In the genomic region with DNA sequence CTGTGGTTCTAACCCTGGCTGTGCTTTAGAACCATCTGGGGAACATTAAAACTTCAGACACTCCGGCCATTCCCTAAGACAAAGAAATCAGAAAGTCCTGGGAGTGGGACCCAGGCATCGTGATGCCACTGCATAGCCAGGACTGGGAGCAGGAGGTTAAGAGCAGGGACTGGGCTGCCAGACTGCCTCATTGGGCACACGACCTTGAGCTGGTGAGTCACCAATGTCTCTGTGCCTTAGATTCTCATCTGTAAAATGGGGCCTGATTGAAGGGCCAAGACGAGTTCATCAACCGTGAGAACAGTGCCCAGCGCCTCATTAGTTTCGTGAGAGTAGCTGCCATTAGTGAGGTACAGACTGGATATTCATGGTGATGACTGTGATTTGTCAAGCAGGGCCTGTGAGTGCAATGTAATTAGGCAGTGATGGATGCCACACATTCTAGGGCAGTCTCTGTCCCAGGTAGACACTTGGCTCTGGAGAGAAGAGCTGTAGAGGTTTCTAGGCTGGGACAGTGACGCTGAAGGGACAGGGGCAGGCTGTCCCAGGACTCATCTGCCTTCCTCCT, we compare ENCODE assay signal across 19 cellular contexts.
A peak's percentile ranks its signal among the peaks of the same experiment; 100 is the strongest.
DNase-seq lines count a peak whose midpoint lies in the region; ATAC-seq, FAIRE-seq and TF ChIP-seq lines count a peak whose summit lies in the region.
"Had no signal": no experiment of that assay in that cellular context is flagged by ENCODE, and none has a peak within 500 bp of the region (broad histone marks: within the 10 kb centered on the region; RNA-seq: fewer than 3 reads in every experiment).

No MANE protein-coding gene starts in this region.

- H3K4me3 ChIP-seq in IMR-90 (ENCODE audit: insufficient read depth, low read depth, low read length) (no peak overlapping the region), H1 (ENCODE audit: extremely low read depth in 1 of 4, insufficient read depth in 2 of 4, low read depth in 3 of 4, low read length in 4 of 4) (no peak overlapping the region), muscle layer of duodenum (ENCODE audit: low read depth in 1 of 2, low read length in 2 of 2) (no peak overlapping the region), stomach (no peak overlapping the region), mesenchymal stem cell (ENCODE audit: insufficient read depth in 1 of 2, low read depth in 1 of 2, low read length in 2 of 2) (no peak overlapping the region)
- H3K4me3 ChIP-seq: testis had no signal

- TF ChIP-seq POLR2A in IMR-90 (IDR thresholded peaks at IDR 0.05; ENCODE audit: low read depth, low read length): no peak
- no peak for TF ChIP-seq POLR2A in H1 (IDR thresholded peaks at IDR 0.05; ENCODE audit: control extremely low read depth in 1 of 2, low read depth in 2 of 2, low read length in 2 of 2)
- no peak for TF ChIP-seq POLR2A in stomach (IDR thresholded peaks at IDR 0.05)

- H3K14ac ChIP-seq in IMR-90 (replicated peaks; ENCODE audit: low read depth, low read length) (no peak overlapping the region), H1 (ENCODE audit: insufficient read length) (no peak overlapping the region), mesenchymal stem cell (ENCODE audit: low read length in 2 of 2) (no peak overlapping the region)

- dilution Hi-C loops in IMR-90 (cut with HindIII; ENCODE audit: low sequenced_read_pairs, unreplicated experiment): no loop called here

- H3K36me3 ChIP-seq in IMR-90 (ENCODE audit: control insufficient read depth, insufficient read depth, low read length): no peaks in the 10 kb centered on the region
- H3K36me3 ChIP-seq in H1 (ENCODE audit: control insufficient read depth in 2 of 4, insufficient read depth in 4 of 4, low read length in 3 of 4): no peaks in the 10 kb centered on the region
- no peaks in the 10 kb centered on the region for H3K36me3 ChIP-seq in muscle layer of duodenum (ENCODE audit: control insufficient read depth in 1 of 2, insufficient read depth in 2 of 2, low read length in 2 of 2)
- H3K36me3 ChIP-seq in stomach: peaks cover 0 to 20% (median 0%) of the 10 kb centered on the region in 4 donors
- H3K36me3 ChIP-seq in mesenchymal stem cell (ENCODE audit: control insufficient read depth in 1 of 2, insufficient read depth in 2 of 2, low read depth in 1 of 2, low read length in 2 of 2): no peaks in the 10 kb centered on the region

- H4K20me1 ChIP-seq in IMR-90 (ENCODE audit: insufficient read depth, low read length) (no peaks in the 10 kb centered on the region), H1 (replicated peaks in 1 of 2; ENCODE audit: control insufficient read depth in 1 of 2, insufficient read depth in 2 of 2, low read length in 2 of 2) (no peaks in the 10 kb centered on the region)

- peak overlapping the region; percentile 62; the same call in 1 of the 2 replicates for H4K5ac ChIP-seq in IMR-90 (ENCODE audit: low read depth, low read length)
- H4K5ac ChIP-seq in H1 (ENCODE audit: insufficient read length, low read depth, low read length): no peak overlapping the region

- H4K8ac ChIP-seq in IMR-90 (ENCODE audit: low read depth in 2 of 2, low read length in 2 of 2) (0 out of 4 replicates have a peak overlapping the region, but pooled peaks of 1 of the 2 experiments have one; percentile 16), H1 (ENCODE audit: extremely low read depth, insufficient read depth, low read length) (peak overlapping the region; percentile 41; the same call in 1 of the 2 replicates), mesenchymal stem cell (ENCODE audit: low read length) (no peak overlapping the region)

- H3K79me1 ChIP-seq in IMR-90 (ENCODE audit: low read depth in 1 of 2, low read length in 2 of 2) (no peaks in the 10 kb centered on the region), H1 (ENCODE audit: low read depth, low read length) (no peaks in the 10 kb centered on the region), mesenchymal stem cell (replicated peaks; ENCODE audit: low read length, poor library complexity, severe bottlenecking) (no peaks in the 10 kb centered on the region)

- H3K27me3 ChIP-seq in IMR-90 (ENCODE audit: control insufficient read depth, insufficient read depth, low read length): no peaks in the 10 kb centered on the region; the same call in 1 of the 2 replicates
- H3K27me3 ChIP-seq in H1 (replicated peaks in 1 of 4; ENCODE audit: control insufficient read depth in 3 of 4, extremely low read depth in 1 of 4, insufficient read depth in 3 of 4, low read length in 3 of 4): no peaks in the 10 kb centered on the region
- no peaks in the 10 kb centered on the region for H3K27me3 ChIP-seq in muscle layer of duodenum (ENCODE audit: low read depth, low read length)
- H3K27me3 ChIP-seq in stomach: no peaks in the 10 kb centered on the region
- H3K27me3 ChIP-seq in mesenchymal stem cell (ENCODE audit: control insufficient read depth in 1 of 2, insufficient read depth in 1 of 2, low read length in 2 of 2): no peaks in the 10 kb centered on the region
- H3K27me3 ChIP-seq: testis had no signal

- no peak overlapping the region for H2BK5ac ChIP-seq in IMR-90 (ENCODE audit: low read depth, low read length, poor library complexity, severe bottlenecking)
- no peak overlapping the region for H2BK5ac ChIP-seq in H1 (ENCODE audit: low read depth, low read length)
- H2BK5ac ChIP-seq in mesenchymal stem cell (ENCODE audit: low read depth, low read length, poor library complexity, severe bottlenecking): no peak overlapping the region

- no peaks in the 10 kb centered on the region for H3K23me2 ChIP-seq in H1 (ENCODE audit: low read depth, low read length)

- H3K4me2 ChIP-seq in IMR-90 (ENCODE audit: low read depth, low read length): no peak overlapping the region
- no peak overlapping the region for H3K4me2 ChIP-seq in H1 (ENCODE audit: insufficient read depth in 1 of 2, low read depth in 2 of 2, low read length in 2 of 2)
- H3K4me2 ChIP-seq in mesenchymal stem cell (ENCODE audit: low read length, poor library complexity, severe bottlenecking): no peak overlapping the region

- POLR2A ChIA-PET in IMR-90 (lab: Charles Lee; ENCODE audit: unreplicated experiment) (no interaction called here), H1 (lab: Charles Lee; ENCODE audit: partially characterized antibody) (interaction anchor here (1.3 kb wide), 1 partner anchor 23 kb away, joined by 3 read pairs; no protein-coding TSS in a partner anchor)

- no peak for DNase-seq in IMR-90
- DNase-seq in H1 (ENCODE audit: low read depth in 1 of 2, low spot score in 2 of 2): no peak
- no peak for DNase-seq in stomach
- DNase-seq in head of caudate nucleus: no peak
- DNase-seq in mesenchymal stem cell: no peak
- DNase-seq in activated naive CD4-positive, alpha-beta T cell treated with anti-CD3 and anti-CD28 coated beads, Interleukin-2, amount 50 U/mL, for 16 hours: no peak
- DNase-seq: activated CD4-positive, alpha-beta memory T cell treated with anti-CD3 and anti-CD28 coated beads, Interleukin-2, amount 10 ng/mL, durations not matched to agents 7 days and 5 days; activated T-cell treated with anti-CD3 and anti-CD28 coated beads for 4 hours; amniotic stem cell; CD4-positive, alpha-beta memory T cell; effector CD4-positive, alpha-beta T cell; GF-D8; MM.1S; PC-3; retina; SHP77 treated with DMSO at 0.1 percent for 48 hours; testis had no signal

- H2AK9ac ChIP-seq in IMR-90 (replicated peaks; ENCODE audit: low read depth, low read length, poor library complexity): no peak overlapping the region

- H3K4me1 ChIP-seq in IMR-90 (ENCODE audit: control insufficient read depth, insufficient read depth, low read length): peaks cover 6% of the 10 kb centered on the region; the same call in 1 of the 2 replicates
- H3K4me1 ChIP-seq in H1 (replicated peaks in 1 of 4; ENCODE audit: control insufficient read depth in 3 of 4, insufficient read depth in 4 of 4, low read length in 3 of 4): peaks cover 0 to 15% (median 7%) of the 10 kb centered on the region in 4 experiments; a peak in 5 of 7 replicates
- H3K4me1 ChIP-seq in muscle layer of duodenum (ENCODE audit: control insufficient read depth in 1 of 2, insufficient read depth in 2 of 2, low read length in 2 of 2): peaks cover 8 to 9% of the 10 kb centered on the region in 2 donors
- H3K4me1 ChIP-seq in stomach: peaks cover 0 to 7% (median 4%) of the 10 kb centered on the region in 4 donors
- no peaks in the 10 kb centered on the region for H3K4me1 ChIP-seq in mesenchymal stem cell (ENCODE audit: control insufficient read depth, insufficient read depth, low read depth, low read length)
- H3K4me1 ChIP-seq: testis had no signal

- H2BK12ac ChIP-seq in H1 (ENCODE audit: low read depth, low read length): no peak overlapping the region
- no peak overlapping the region for H2BK12ac ChIP-seq in mesenchymal stem cell (ENCODE audit: low read length in 2 of 2)

- TF ChIP-seq EP300 in H1 (IDR thresholded peaks at IDR 0.05; ENCODE audit: borderline replicate concordance in 1 of 2, low read depth in 2 of 2, low read length in 2 of 2): no peak
- TF ChIP-seq EP300 in stomach (IDR thresholded peaks at IDR 0.05): no peak

- FAIRE-seq in H1 (lab: Jason Lieb, UNC): no peak

- ATAC-seq in IMR-90 (ENCODE audit: low read depth) (no peak), GM21360 (IDR thresholded peaks at IDR 0.05; ENCODE audit: unreplicated experiment) (no peak)
- ATAC-seq: PC-3 had no signal

- H4K91ac ChIP-seq in IMR-90 (ENCODE audit: insufficient read depth, low read depth, low read length) (no peak overlapping the region; the same call in 1 of the 2 replicates), H1 (replicated peaks; ENCODE audit: insufficient read length, low read length) (no peak overlapping the region), mesenchymal stem cell (ENCODE audit: low read length) (no peak overlapping the region)

- TF ChIP-seq CTCF in IMR-90 (conservative IDR thresholded peaks at IDR 0.05; ENCODE audit: low read depth, low read length) (no peak), H1 (IDR thresholded peaks at IDR 0.05; ENCODE audit: control extremely low read depth in 1 of 3, insufficient read depth in 1 of 3, low read depth in 1 of 3, low read length in 3 of 3) (no peak), stomach (IDR thresholded peaks at IDR 0.05) (no peak)

- in situ Hi-C loops in IMR-90 (cut with MboI; ENCODE audit: low sequenced_read_pairs): no loop called here

- no peak overlapping the region for H3K56ac ChIP-seq in IMR-90 (ENCODE audit: extremely low read depth, insufficient read depth, low read length)
- H3K56ac ChIP-seq in H1 (replicated peaks; ENCODE audit: insufficient read length, low read depth, low read length): no peak overlapping the region

- no peak overlapping the region; the same call in 1 of the 2 replicates for H2BK20ac ChIP-seq in IMR-90 (ENCODE audit: low read depth, low read length)
- no peak overlapping the region for H2BK20ac ChIP-seq in H1 (ENCODE audit: low read length)

- no peak overlapping the region; the same call in 2 of the 3 replicates for H2BK15ac ChIP-seq in IMR-90 (ENCODE audit: low read depth, low read length)
- no peak overlapping the region for H2BK15ac ChIP-seq in H1 (ENCODE audit: low read length)
- no peak overlapping the region for H2BK15ac ChIP-seq in mesenchymal stem cell (ENCODE audit: low read depth, poor library complexity, severe bottlenecking)

- peaks cover 4% of the 10 kb centered on the region; the same call in 1 of the 2 replicates for H3K9me3 ChIP-seq in IMR-90 (ENCODE audit: control insufficient read depth, insufficient read depth, low read length)
- H3K9me3 ChIP-seq in H1 (ENCODE audit: insufficient read depth in 2 of 2, low read depth in 1 of 2, low read length in 1 of 2): peaks cover 0 to 13% of the 10 kb centered on the region in 2 experiments; a peak in 2 of 4 replicates
- H3K9me3 ChIP-seq in muscle layer of duodenum (ENCODE audit: control insufficient read depth in 1 of 2, low read length in 2 of 2): peaks cover 5 to 7% of the 10 kb centered on the region in 2 donors
- peaks cover 8 to 17% (median 12%) of the 10 kb centered on the region in 4 donors for H3K9me3 ChIP-seq in stomach
- peaks cover 19% of the 10 kb centered on the region for H3K9me3 ChIP-seq in mesenchymal stem cell (ENCODE audit: control insufficient read depth, low read length)
- H3K9me3 ChIP-seq: testis had no signal

- CTCF ChIA-PET in IMR-90 (lab: Yijun Ruan, JAX): no interaction called here
- CTCF ChIA-PET in H1 (lab: Charles Lee; ENCODE audit: partially characterized antibody): interaction anchor here (0.6 to 1.6 kb wide), 6 partner anchors 11 to 220 kb away, joined by 3 to 6 read pairs (median 3); no protein-coding TSS in a partner anchor

- no peak overlapping the region for H2AFZ ChIP-seq in IMR-90 (replicated peaks; ENCODE audit: low read length, poor library complexity)
- no peak overlapping the region; the same call in 1 of the 2 replicates for H2AFZ ChIP-seq in H1 (ENCODE audit: low read length)
- no peak overlapping the region for H2AFZ ChIP-seq in mesenchymal stem cell (ENCODE audit: low read depth, low read length)

- no TSS peak for BruUV-seq in IMR-90 (replicated peaks; lab: Mats Ljungman, UMichigan)

- H3K9ac ChIP-seq in IMR-90 (ENCODE audit: low read depth, low read length) (peak overlapping the region; percentile 5; the same call in 1 of the 2 replicates), H1 (replicated peaks in 1 of 4; ENCODE audit: extremely low read depth in 1 of 4, low read depth in 3 of 4, low read length in 3 of 4) (no peak overlapping the region), mesenchymal stem cell (ENCODE audit: low read length) (no peak overlapping the region)

- no peak overlapping the region for H3K23ac ChIP-seq in IMR-90 (ENCODE audit: low read depth, low read length)
- no peak overlapping the region for H3K23ac ChIP-seq in H1 (ENCODE audit: insufficient read length)
- H3K23ac ChIP-seq in mesenchymal stem cell (ENCODE audit: low read length in 2 of 2): no peak overlapping the region

- no peaks in the 10 kb centered on the region for H3K9me1 ChIP-seq in IMR-90 (ENCODE audit: insufficient read depth, low read length)

- H2BK120ac ChIP-seq in IMR-90 (ENCODE audit: low read depth, low read length): no peak overlapping the region
- H2BK120ac ChIP-seq in H1 (replicated peaks; ENCODE audit: low read depth, low read length): no peak overlapping the region
- H2BK120ac ChIP-seq in mesenchymal stem cell (ENCODE audit: low read depth, low read length): no peak overlapping the region

- H3K27ac ChIP-seq in IMR-90 (ENCODE audit: insufficient read depth, low read length): peak overlapping the region; percentile 79; the same call in 1 of the 2 replicates
- no peak overlapping the region for H3K27ac ChIP-seq in H1 (ENCODE audit: low read depth, low read length)
- H3K27ac ChIP-seq in muscle layer of duodenum (ENCODE audit: low read length): peak overlapping the region; percentile 50
- H3K27ac ChIP-seq in stomach: peak overlapping the region in 3 of 5 donors; percentile 53 to 67 (median 54)
- no peak overlapping the region for H3K27ac ChIP-seq in mesenchymal stem cell (ENCODE audit: low read length, poor library complexity, severe bottlenecking)
- H3K27ac ChIP-seq: testis had no signal

- intact Hi-C loops in IMR-90 (cut with micrococcal nuclease): loop anchor here (10.0 kb wide), 1 partner anchor 57 kb away; no protein-coding TSS in a partner anchor
- intact Hi-C loops in stomach (cut with DNase I; ENCODE audit: low total_unique reads): no loop called here
- intact Hi-C loops in head of caudate nucleus (cut with DNase I): no loop called here

- no peak overlapping the region for H3K4ac ChIP-seq in IMR-90 (ENCODE audit: low read depth, low read length)
- H3K4ac ChIP-seq in H1 (replicated peaks; ENCODE audit: insufficient read length, low read depth, low read length): no peak overlapping the region
- no peak overlapping the region for H3K4ac ChIP-seq in mesenchymal stem cell (ENCODE audit: low read depth in 1 of 2, low read length in 2 of 2)

- H2AK5ac ChIP-seq in IMR-90 (ENCODE audit: low read depth, low read length): peak overlapping the region; percentile 20; the same call in 1 of the 2 replicates
- no peak overlapping the region; the same call in 1 of the 2 replicates for H2AK5ac ChIP-seq in H1 (ENCODE audit: low read depth, low read length)
- H2AK5ac ChIP-seq in mesenchymal stem cell (ENCODE audit: low read length, severe bottlenecking): no peak overlapping the region

- WGBS in IMR-90 (ENCODE audit: extremely low coverage in 2 of 2, insufficient read length in 1 of 2), 2 experiments: 72% methylated on average over 6 of the region's 8 CpGs; no CpG with 5 or more reads in 1 of the 2 experiments
- 87% methylated on average over 8 of the region's 8 CpGs; no CpG with 5 or more reads in 1 of the 2 experiments for WGBS in H1 (ENCODE audit: extremely low coverage in 1 of 2, insufficient coverage in 1 of 2, insufficient read length in 1 of 2, insufficient replicate concordance in 2 of 2, low coverage in 1 of 2, low lambda C conversion rate in 2 of 2, missing lambda C conversion rate in 1 of 2), 2 experiments
- 80 to 94% (median 87%) methylated on average over 7 to 8 of the region's 8 CpGs for WGBS in stomach, 5 donors
- 78% methylated on average over 8 of the region's 8 CpGs for WGBS in mesenchymal stem cell

- no peak for TF ChIP-seq RAD21 in IMR-90 (IDR thresholded peaks at IDR 0.05; ENCODE audit: low read length)
- TF ChIP-seq RAD21 in H1 (IDR thresholded peaks at IDR 0.05 in 1 of 2, conservative IDR thresholded peaks at IDR 0.05 in 1 of 2; ENCODE audit: low read depth in 2 of 2, low read length in 2 of 2): no peak

- H3K18ac ChIP-seq in IMR-90 (ENCODE audit: low read depth, low read length) (peak overlapping the region; percentile 59; the same call in 1 of the 2 replicates), H1 (ENCODE audit: extremely low read depth, low read length) (no peak overlapping the region), mesenchymal stem cell (ENCODE audit: low read depth in 1 of 2, low read length in 2 of 2) (no peak overlapping the region)

- H3K79me2 ChIP-seq in H1 (ENCODE audit: control insufficient read depth in 1 of 2, insufficient read depth in 2 of 2, low read length in 2 of 2): no peaks in the 10 kb centered on the region

Comparison
In these comparisons a context has a peak if more than half of its experiments do, and no peak if none do; other contexts are left out.
1. H3K27ac ChIP-seq: peak in IMR-90 (single experiment), muscle layer of duodenum (single experiment) and stomach (3 of 5); none in H1 (single experiment) and mesenchymal stem cell (single experiment).